12 cellular contexts compared by ENCODE assay signal in the genomic region with DNA sequence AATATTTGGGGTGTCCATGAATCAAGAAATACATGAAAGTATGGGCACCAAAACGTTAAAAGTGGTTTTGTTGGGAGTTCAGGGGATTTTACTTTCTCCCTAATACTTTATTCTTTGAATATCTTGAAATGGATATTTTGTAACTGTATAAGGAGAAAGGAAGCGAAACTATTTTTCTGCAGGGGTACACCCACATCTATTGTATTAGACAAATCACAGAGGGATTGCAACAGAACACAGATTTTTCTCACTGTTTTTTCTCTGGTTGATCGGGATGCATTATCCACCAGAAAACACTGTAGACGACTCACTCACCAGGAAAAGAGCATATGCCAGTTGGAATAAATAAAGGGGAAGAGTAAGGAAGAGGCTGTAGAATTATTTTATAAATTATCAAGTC. TPM values are rescaled to one million over a fixed set of nuclear protein-coding genes. Genes with fewer than 3 reads are reported as not detected.
DNase-seq lines count a peak whose midpoint lies in the region; ATAC-seq, FAIRE-seq and TF ChIP-seq lines count a peak whose summit lies in the region.
"Had no signal": no experiment of that assay in that cellular context is flagged by ENCODE, and none has a peak within 500 bp of the region (broad histone marks: within the 10 kb centered on the region; RNA-seq: fewer than 3 reads in every experiment).

No MANE protein-coding gene starts in this region.

- no peak overlapping the region for H3K14ac ChIP-seq in mesenchymal stem cell (ENCODE audit: low read length in 2 of 2)

- H4K8ac ChIP-seq in mesenchymal stem cell (ENCODE audit: low read length), result no peak overlapping the region

- H3K79me2 ChIP-seq in Karpas-422 (ENCODE audit: low read length) (peaks cover 78% of the 10 kb centered on the region), GM12878 (ENCODE audit: control insufficient read depth, insufficient read depth, low read length) (peaks cover 41% of the 10 kb centered on the region)

- intact Hi-C loops in GM12878 (cut with micrococcal nuclease; ENCODE audit: unreplicated experiment), result loop anchor here (1.0 to 2.0 kb wide), 2 partner anchors 8 to 35 kb away; partner anchors contain the start of genes RC3H2 and ZBTB26

- TF ChIP-seq POLR2A in GM12878 (IDR thresholded peaks at IDR 0.05; ENCODE audit: low read depth, low read length), result no peak

- H3K27me3 Mint-ChIP-seq in activated naive CD4-positive, alpha-beta T cell treated with anti-CD3 and anti-CD28 coated beads, Interleukin-2, amount 10 ng/mL, durations not matched to agents 7 days and 5 days, result no peaks in the 10 kb centered on the region
- H3K27me3 Mint-ChIP-seq in progenitor cell of endocrine pancreas, result no peaks in the 10 kb centered on the region

- CTCF ChIA-PET in activated naive CD4-positive, alpha-beta T cell treated with anti-CD3 and anti-CD28 coated beads, Interleukin-2, amount 10 ng/mL, durations not matched to agents 7 days and 5 days (lab: Charles Lee), result no interaction called here
- CTCF ChIA-PET in GM12878 (lab: Yijun Ruan, JAX), result interaction anchor here (1.3 to 1.4 kb wide), 3 partner anchors 8 to 476 kb away, joined by 3 to 7 read pairs (median 3); partner anchors contain the start of gene ZBTB26

- no peak overlapping the region for H2BK15ac ChIP-seq in mesenchymal stem cell (ENCODE audit: low read depth, poor library complexity, severe bottlenecking)

- no peak for DNase-seq in activated naive CD4-positive, alpha-beta T cell treated with anti-CD3 and anti-CD28 coated beads, Interleukin-2, amount 10 ng/mL, durations not matched to agents 7 days and 5 days
- DNase-seq in activated naive CD4-positive, alpha-beta T cell treated with anti-CD3 and anti-CD28 coated beads, Interleukin-2, amount 50 U/mL, for 16 hours, result no peak
- DNase-seq in Karpas-422 (peak; percentile 55), GM12878 (ENCODE audit: low read depth, low spot score) (no peak), progenitor cell of endocrine pancreas (ENCODE audit: low spot score, unreplicated experiment) (no peak), mesenchymal stem cell (no peak), NCI-H446 treated with DMSO at 0.1 percent for 48 hours (lab: John Stamatoyannopoulos, UW) (no peak)
- DNase-seq: aorta, colonic mucosa, NCI-H446, Peyer's patch had no signal

- SMC1A ChIA-PET in GM12878 (lab: Charles Lee; ENCODE audit: uncharacterized antibody, unreplicated experiment), result interaction anchor here (1.1 to 4.1 kb wide), 7 partner anchors 7 to 51 kb away, joined by 3 to 19 read pairs (median 12); partner anchors contain the start of genes ZBTB26 and ZBTB6

- ATAC-seq in GM12878 (no peak), GM18858 (IDR thresholded peaks at IDR 0.05; ENCODE audit: unreplicated experiment) (no peak)

- FAIRE-seq in GM12878 (lab: Jason Lieb, UNC), result no peak

- no peak for TF ChIP-seq CTCF in GM12878 (IDR thresholded peaks at IDR 0.05 in 2 of 3, conservative IDR thresholded peaks at IDR 0.05 in 1 of 3; ENCODE audit: control insufficient read depth in 2 of 3, extremely low read depth in 1 of 3, insufficient read depth in 1 of 3, low read depth in 3 of 3, low read length in 3 of 3)
- no peak for TF ChIP-seq CTCF in progenitor cell of endocrine pancreas (IDR thresholded peaks at IDR 0.05; ENCODE audit: unreplicated experiment)

- H3K27me3 ChIP-seq in Karpas-422 (ENCODE audit: low read length) (no peaks in the 10 kb centered on the region), GM12878 (replicated peaks in 1 of 2; ENCODE audit: control insufficient read depth in 2 of 2, insufficient read depth in 2 of 2, low read length in 1 of 2) (no peaks in the 10 kb centered on the region), mesenchymal stem cell (ENCODE audit: control insufficient read depth in 1 of 2, insufficient read depth in 1 of 2, low read length in 2 of 2) (no peaks in the 10 kb centered on the region)
- H3K27me3 ChIP-seq: colonic mucosa, Peyer's patch had no signal

- 0 out of 2 replicates have a peak overlapping the region, but pooled peaks have one; percentile 27 for H2AFZ ChIP-seq in Karpas-422 (ENCODE audit: low read length)
- no peak overlapping the region for H2AFZ ChIP-seq in GM12878 (ENCODE audit: control insufficient read depth, low read depth, low read length)
- H2AFZ ChIP-seq in mesenchymal stem cell (ENCODE audit: low read depth, low read length), result no peak overlapping the region

- H3K4ac ChIP-seq in mesenchymal stem cell (ENCODE audit: low read depth in 1 of 2, low read length in 2 of 2), result no peak overlapping the region

- H3K9me3 Mint-ChIP-seq in activated naive CD4-positive, alpha-beta T cell treated with anti-CD3 and anti-CD28 coated beads, Interleukin-2, amount 10 ng/mL, durations not matched to agents 7 days and 5 days, result no peaks in the 10 kb centered on the region
- no peaks in the 10 kb centered on the region for H3K9me3 Mint-ChIP-seq in progenitor cell of endocrine pancreas (ENCODE audit: low read depth)

- H3K9me2 ChIP-seq in Karpas-422 (replicated peaks; ENCODE audit: insufficient read depth, low read length), result no peaks in the 10 kb centered on the region

- H4K91ac ChIP-seq in mesenchymal stem cell (ENCODE audit: low read length), result no peak overlapping the region

- H3K23ac ChIP-seq in mesenchymal stem cell (ENCODE audit: low read length in 2 of 2), result no peak overlapping the region

- peaks cover 18% of the 10 kb centered on the region for H3K36me3 Mint-ChIP-seq in activated naive CD4-positive, alpha-beta T cell treated with anti-CD3 and anti-CD28 coated beads, Interleukin-2, amount 10 ng/mL, durations not matched to agents 7 days and 5 days
- H3K36me3 Mint-ChIP-seq in progenitor cell of endocrine pancreas (ENCODE audit: insufficient read depth), result peaks cover 9% of the 10 kb centered on the region

- peak overlapping the region; percentile 14 for H3K27ac Mint-ChIP-seq in activated naive CD4-positive, alpha-beta T cell treated with anti-CD3 and anti-CD28 coated beads, Interleukin-2, amount 10 ng/mL, durations not matched to agents 7 days and 5 days
- peak overlapping the region; percentile 60 for H3K27ac Mint-ChIP-seq in progenitor cell of endocrine pancreas

- TF ChIP-seq EP300 in GM12878 (IDR thresholded peaks at IDR 0.05; ENCODE audit: borderline replicate concordance in 1 of 2, control insufficient read depth in 1 of 2, low read depth in 2 of 2, low read length in 2 of 2), result no peak

- 74% methylated on average over 4 of the region's 4 CpGs for WGBS in GM12878 (ENCODE audit: insufficient coverage, insufficient replicate concordance, low lambda C conversion rate, missing lambda C conversion rate)
- 97% methylated on average over 2 of the region's 4 CpGs for WGBS in mesenchymal stem cell

- peak overlapping the region; percentile 88 for H3K27ac ChIP-seq in Karpas-422 (ENCODE audit: low read length)
- no peak overlapping the region for H3K27ac ChIP-seq in GM12878 (ENCODE audit: control insufficient read depth, insufficient read depth)
- H3K27ac ChIP-seq in mesenchymal stem cell (ENCODE audit: low read length, poor library complexity, severe bottlenecking), result no peak overlapping the region

- H3K18ac ChIP-seq in mesenchymal stem cell (ENCODE audit: low read depth in 1 of 2, low read length in 2 of 2), result no peak overlapping the region

- H2BK120ac ChIP-seq in mesenchymal stem cell (ENCODE audit: low read depth, low read length), result no peak overlapping the region

- H3K9ac ChIP-seq in Karpas-422 (ENCODE audit: low read length) (peak overlapping the region; percentile 81), GM12878 (ENCODE audit: control insufficient read depth, insufficient read depth, low read length) (no peak overlapping the region), mesenchymal stem cell (ENCODE audit: low read length) (no peak overlapping the region)

- no peak overlapping the region for H2BK5ac ChIP-seq in mesenchymal stem cell (ENCODE audit: low read depth, low read length, poor library complexity, severe bottlenecking)

- H3K4me1 ChIP-seq in Karpas-422 (ENCODE audit: low read length), result peaks cover 44% of the 10 kb centered on the region
- peaks cover 9% of the 10 kb centered on the region; the same call in 1 of the 2 replicates for H3K4me1 ChIP-seq in GM12878 (ENCODE audit: control insufficient read depth, insufficient read depth, low read length)
- H3K4me1 ChIP-seq in mesenchymal stem cell (ENCODE audit: control insufficient read depth, insufficient read depth, low read depth, low read length), result peaks cover 5% of the 10 kb centered on the region
- H3K4me1 ChIP-seq: colonic mucosa had no signal

- H3K36me3 ChIP-seq in Karpas-422 (ENCODE audit: insufficient read depth, low read length), result peaks cover 16% of the 10 kb centered on the region
- H3K36me3 ChIP-seq in GM12878 (ENCODE audit: control insufficient read depth in 2 of 2, insufficient read depth in 2 of 2, low read length in 1 of 2), result peaks cover 0 to 19% of the 10 kb centered on the region in 2 experiments; a peak in 1 of 4 replicates
- peaks cover 11 to 29% of the 10 kb centered on the region in 2 experiments for H3K36me3 ChIP-seq in mesenchymal stem cell (ENCODE audit: control insufficient read depth in 1 of 2, insufficient read depth in 2 of 2, low read depth in 1 of 2, low read length in 2 of 2)

- peaks cover 13% of the 10 kb centered on the region for H3K79me1 ChIP-seq in mesenchymal stem cell (replicated peaks; ENCODE audit: low read length, poor library complexity, severe bottlenecking)

- POLR2A ChIA-PET in GM12878 (lab: Charles Lee), result interaction anchor here (1.0 to 4.2 kb wide), 6 partner anchors 8 to 41 kb away, joined by 3 to 53 read pairs (median 18); partner anchors contain the start of genes RC3H2, ZBTB26 and ZBTB6

- no peaks in the 10 kb centered on the region for H3K9me3 ChIP-seq in Karpas-422 (ENCODE audit: low read length)
- no peaks in the 10 kb centered on the region for H3K9me3 ChIP-seq in GM12878 (replicated peaks; ENCODE audit: control insufficient read depth, insufficient read depth, low read length)
- H3K9me3 ChIP-seq in mesenchymal stem cell (ENCODE audit: control insufficient read depth, low read length), result no peaks in the 10 kb centered on the region
- H3K9me3 ChIP-seq: colonic mucosa, Peyer's patch had no signal

- peaks cover 8% of the 10 kb centered on the region for H4K20me1 ChIP-seq in Karpas-422 (ENCODE audit: insufficient read depth, low read depth, low read length)
- H4K20me1 ChIP-seq in GM12878 (ENCODE audit: control insufficient read depth, insufficient read depth), result no peaks in the 10 kb centered on the region

- RAD21 ChIA-PET in GM12878 (lab: Charles Lee; ENCODE audit: unreplicated experiment), result interaction anchor here (1.7 to 4.3 kb wide), 4 partner anchors 9 to 51 kb away, joined by 6 to 34 read pairs (median 15); partner anchors contain the start of genes RC3H2, ZBTB26 and ZBTB6

- H3K4me2 ChIP-seq in Karpas-422 (ENCODE audit: low read depth, low read length, poor library complexity, severe bottlenecking) (peak overlapping the region; percentile 89), GM12878 (ENCODE audit: control insufficient read depth, insufficient read depth) (0 out of 2 replicates have a peak overlapping the region, but pooled peaks have one; percentile 99), mesenchymal stem cell (ENCODE audit: low read length, poor library complexity, severe bottlenecking) (no peak overlapping the region)

- BruUV-seq in GM12878 (replicated peaks; lab: Mats Ljungman, UMichigan), result no TSS peak

- H3K4me3 Mint-ChIP-seq in activated naive CD4-positive, alpha-beta T cell treated with anti-CD3 and anti-CD28 coated beads, Interleukin-2, amount 10 ng/mL, durations not matched to agents 7 days and 5 days, result no peak overlapping the region
- no peak overlapping the region for H3K4me3 Mint-ChIP-seq in progenitor cell of endocrine pancreas (ENCODE audit: low read depth)

- in situ Hi-C loops in GM12878 (cut with MboI), result no loop called here

- peaks cover 32% of the 10 kb centered on the region for H3K4me1 Mint-ChIP-seq in activated naive CD4-positive, alpha-beta T cell treated with anti-CD3 and anti-CD28 coated beads, Interleukin-2, amount 10 ng/mL, durations not matched to agents 7 days and 5 days
- H3K4me1 Mint-ChIP-seq in progenitor cell of endocrine pancreas (ENCODE audit: low read depth), result peaks cover 19% of the 10 kb centered on the region

- no peak for TF ChIP-seq RAD21 in GM12878 (IDR thresholded peaks at IDR 0.05; ENCODE audit: insufficient read depth, low read depth, low read length)

- peak overlapping the region; percentile 79 for H3K4me3 ChIP-seq in Karpas-422 (ENCODE audit: low read length)
- H3K4me3 ChIP-seq in GM12878, result no peak overlapping the region
- no peak overlapping the region for H3K4me3 ChIP-seq in mesenchymal stem cell (ENCODE audit: insufficient read depth in 1 of 2, low read depth in 1 of 2, low read length in 2 of 2)
- H3K4me3 ChIP-seq: colonic mucosa had no signal

- no peak overlapping the region for H2BK12ac ChIP-seq in mesenchymal stem cell (ENCODE audit: low read length in 2 of 2)

- no peak overlapping the region for H2AK5ac ChIP-seq in mesenchymal stem cell (ENCODE audit: low read length, severe bottlenecking)

RNA-seq across cellular contexts. Expression of gene RABGAP1, which starts 1.2 kb away (rescaled TPM):
- 46.0 and 85.1 TPM in 2 replicates for total RNA-seq in Karpas-422 (2014; rRNA removed; shearing (Covaris generic); ENCODE audit: low replicate concordance)
- total RNA-seq in GM12878 (2013; cell fraction: nucleolus; rRNA removed), result 201 and 223 TPM in 2 replicates
- total RNA-seq in GM12878 (2014; rRNA removed), result 10.1 and 12.5 TPM in 2 replicates
- 23.2 and 23.7 TPM in 2 replicates for total RNA-seq in GM12878 (2014; rRNA removed; fragmentation: Illumina TruSeq; extraction: Trizol)
- total RNA-seq in GM12878 (2021), result 24.5 and 26.6 TPM in 2 replicates
- polyA plus RNA-seq in GM12878 (2011; ENCODE audit: low read depth), result 8.8 TPM
- 31.6 and 39.6 TPM in 2 replicates for polyA plus RNA-seq in GM12878 (2011; rRNA removed)
- polyA plus RNA-seq in GM12878 (2011; cell fraction: cytosol; rRNA removed), result 15.4 and 20.5 TPM in 2 replicates
- 38.8 and 39.0 TPM in 2 replicates for polyA plus RNA-seq in GM12878 (2011; cell fraction: nucleus; rRNA removed)
- polyA plus RNA-seq in GM12878 (2012), result 10.4 and 13.0 TPM in 2 replicates
- polyA plus RNA-seq in GM12878 (2014; fragmentation: Illumina TruSeq; extraction: Trizol), result 18.6 and 22.9 TPM in 2 replicates
- polyA plus RNA-seq in GM12878 (2014; fragmentation: Nextera tagmentation; extraction: Ambion mirVana), result 1 to 10 TPM; 2.6 to 2.9 TPM
- polyA plus RNA-seq in GM12878 (2014; rRNA removed), result 11.7 and 15.0 TPM in 2 replicates
- polyA plus RNA-seq in GM12878 (2016; fragmentation: Nextera tagmentation; extraction: Ambion mirVana), result 1 to 10 TPM; 9.4 to 9.5 TPM
- polyA minus RNA-seq in GM12878 (2011; rRNA and poly(A)+ RNA removed), result 58.5 and 61.5 TPM in 2 replicates
- polyA minus RNA-seq in GM12878 (2011; cell fraction: cytosol; rRNA and poly(A)+ RNA removed), result 11.0 and 15.6 TPM in 2 replicates
- polyA minus RNA-seq in GM12878 (2011; cell fraction: nucleus; rRNA and poly(A)+ RNA removed), result 67.9 and 92.5 TPM in 2 replicates
- total RNA-seq in progenitor cell of endocrine pancreas, result 78.9 and 93.6 TPM in 2 replicates
- polyA plus RNA-seq in mesenchymal stem cell (2013, experiment 1 of 2), result 24.0 TPM
- polyA plus RNA-seq in mesenchymal stem cell (2013, experiment 2 of 2), result 23.7 TPM

RNA-seq across cellular contexts. Expression of gene ZBTB26, which starts 8.3 kb away (rescaled TPM):
- 7.6 and 21.8 TPM in 2 replicates for total RNA-seq in Karpas-422 (2014; rRNA removed; shearing (Covaris generic); ENCODE audit: low replicate concordance)
- 23.8 and 26.5 TPM in 2 replicates for total RNA-seq in GM12878 (2013; cell fraction: nucleolus; rRNA removed)
- 5.3 and 6.9 TPM in 2 replicates for total RNA-seq in GM12878 (2014; rRNA removed)
- total RNA-seq in GM12878 (2014; rRNA removed; fragmentation: Illumina TruSeq; extraction: Trizol), result 3.5 and 4.1 TPM in 2 replicates
- 6.9 and 8.1 TPM in 2 replicates for total RNA-seq in GM12878 (2021)
- polyA plus RNA-seq in GM12878 (2011; ENCODE audit: low read depth), result 3.2 TPM
- polyA plus RNA-seq in GM12878 (2011; rRNA removed), result 19.5 and 26.3 TPM in 2 replicates
- polyA plus RNA-seq in GM12878 (2011; cell fraction: cytosol; rRNA removed), result 7.8 and 9.9 TPM in 2 replicates
- polyA plus RNA-seq in GM12878 (2011; cell fraction: nucleus; rRNA removed), result 20.8 and 28.9 TPM in 2 replicates
- polyA plus RNA-seq in GM12878 (2012), result 4.6 and 6.7 TPM in 2 replicates
- polyA plus RNA-seq in GM12878 (2014; fragmentation: Illumina TruSeq; extraction: Trizol), result 10.0 and 10.9 TPM in 2 replicates
- 1 to 10 TPM; 1.8 to 2.4 TPM for polyA plus RNA-seq in GM12878 (2014; fragmentation: Nextera tagmentation; extraction: Ambion mirVana)
- polyA plus RNA-seq in GM12878 (2014; rRNA removed), result 4.9 and 7.0 TPM in 2 replicates
- polyA plus RNA-seq in GM12878 (2016; fragmentation: Nextera tagmentation; extraction: Ambion mirVana), result 1 to 10 TPM; 2.8 to 3.6 TPM
- polyA minus RNA-seq in GM12878 (2011; rRNA and poly(A)+ RNA removed), result 7.1 and 11.6 TPM in 2 replicates
- polyA minus RNA-seq in GM12878 (2011; cell fraction: cytosol; rRNA and poly(A)+ RNA removed), result 2.9 and 4.6 TPM in 2 replicates
- 4.5 and 5.2 TPM in 2 replicates for polyA minus RNA-seq in GM12878 (2011; cell fraction: nucleus; rRNA and poly(A)+ RNA removed)
- 14.1 and 15.4 TPM in 2 replicates for total RNA-seq in progenitor cell of endocrine pancreas
- 2.3 TPM for polyA plus RNA-seq in mesenchymal stem cell (2013, experiment 1 of 2)
- polyA plus RNA-seq in mesenchymal stem cell (2013, experiment 2 of 2), result 2.3 TPM

RNA-seq across cellular contexts. Expression of gene ZBTB6, which starts 26.5 kb away (rescaled TPM):
- total RNA-seq in Karpas-422 (2014; rRNA removed; shearing (Covaris generic); ENCODE audit: low replicate concordance), result 10.8 and 26.5 TPM in 2 replicates
- total RNA-seq in GM12878 (2013; cell fraction: nucleolus; rRNA removed), result 16.5 and 17.2 TPM in 2 replicates
- total RNA-seq in GM12878 (2014; rRNA removed) (9.5 and 11.2 TPM in 2 replicates), GM12878 (2014; rRNA removed; fragmentation: Illumina TruSeq; extraction: Trizol) (9.9 and 10.4 TPM in 2 replicates), GM12878 (2021) (7.3 and 7.9 TPM in 2 replicates), progenitor cell of endocrine pancreas (8.3 and 9.0 TPM in 2 replicates)
- polyA plus RNA-seq in GM12878 (2011; ENCODE audit: low read depth), result 1.7 TPM
- polyA plus RNA-seq in GM12878 (2011; rRNA removed) (11.5 and 16.8 TPM in 2 replicates), GM12878 (2014; fragmentation: Illumina TruSeq; extraction: Trizol) (9.5 and 13.3 TPM in 2 replicates), GM12878 (2014; fragmentation: Nextera tagmentation; extraction: Ambion mirVana) (1 to 10 TPM; 1.7 to 3.0 TPM), GM12878 (2014; rRNA removed) (4.0 and 5.1 TPM in 2 replicates), GM12878 (2016; fragmentation: Nextera tagmentation; extraction: Ambion mirVana) (1 to 10 TPM; 6.4 to 6.8 TPM)
- 3.4 and 3.8 TPM in 2 replicates for polyA plus RNA-seq in GM12878 (2011; cell fraction: cytosol; rRNA removed)
- 3.4 and 3.7 TPM in 2 replicates for polyA plus RNA-seq in GM12878 (2011; cell fraction: nucleus; rRNA removed)
- polyA plus RNA-seq in GM12878 (2012), result 3.2 and 5.1 TPM in 2 replicates
- polyA minus RNA-seq in GM12878 (2011; rRNA and poly(A)+ RNA removed), result 9.7 and 13.4 TPM in 2 replicates
- polyA minus RNA-seq in GM12878 (2011; cell fraction: cytosol; rRNA and poly(A)+ RNA removed), result 2.9 and 4.5 TPM in 2 replicates
- polyA minus RNA-seq in GM12878 (2011; cell fraction: nucleus; rRNA and poly(A)+ RNA removed), result 8.8 and 10.6 TPM in 2 replicates
- polyA plus RNA-seq in mesenchymal stem cell (2013, experiment 1 of 2), result 4.8 TPM
- polyA plus RNA-seq in mesenchymal stem cell (2013, experiment 2 of 2), result 5.3 TPM

RNA-seq across cellular contexts. Expression of gene RC3H2, which starts 34.5 kb away (rescaled TPM):
- total RNA-seq in Karpas-422 (2014; rRNA removed; shearing (Covaris generic); ENCODE audit: low replicate concordance), result 58.5 and 93.8 TPM in 2 replicates
- total RNA-seq in GM12878 (2013; cell fraction: nucleolus; rRNA removed), result 79.3 and 87.8 TPM in 2 replicates
- total RNA-seq in GM12878 (2014; rRNA removed) (16.9 and 17.4 TPM in 2 replicates), GM12878 (2014; rRNA removed; fragmentation: Illumina TruSeq; extraction: Trizol) (23.2 and 24.0 TPM in 2 replicates), GM12878 (2021) (21.9 and 25.5 TPM in 2 replicates), progenitor cell of endocrine pancreas (61.3 and 68.8 TPM in 2 replicates)
- 10.8 TPM for polyA plus RNA-seq in GM12878 (2011; ENCODE audit: low read depth)
- polyA plus RNA-seq in GM12878 (2011; rRNA removed) (23.0 and 27.9 TPM in 2 replicates), GM12878 (2014; fragmentation: Illumina TruSeq; extraction: Trizol) (14.6 and 14.8 TPM in 2 replicates), GM12878 (2014; fragmentation: Nextera tagmentation; extraction: Ambion mirVana) (1 to 10 TPM; 7.2 to 9.1 TPM), GM12878 (2014; rRNA removed) (12.3 and 17.7 TPM in 2 replicates), GM12878 (2016; fragmentation: Nextera tagmentation; extraction: Ambion mirVana) (10 to 100 TPM; 14.3 to 19.9 TPM)
- polyA plus RNA-seq in GM12878 (2011; cell fraction: cytosol; rRNA removed), result 11.4 and 12.4 TPM in 2 replicates
- 21.1 and 27.8 TPM in 2 replicates for polyA plus RNA-seq in GM12878 (2011; cell fraction: nucleus; rRNA removed)
- 11.9 and 13.0 TPM in 2 replicates for polyA plus RNA-seq in GM12878 (2012)
- 45.6 and 65.7 TPM in 2 replicates for polyA minus RNA-seq in GM12878 (2011; rRNA and poly(A)+ RNA removed)
- polyA minus RNA-seq in GM12878 (2011; cell fraction: cytosol; rRNA and poly(A)+ RNA removed), result 16.0 and 18.2 TPM in 2 replicates
- 22.4 and 34.7 TPM in 2 replicates for polyA minus RNA-seq in GM12878 (2011; cell fraction: nucleus; rRNA and poly(A)+ RNA removed)
- polyA plus RNA-seq in mesenchymal stem cell (2013, experiment 1 of 2), result 37.5 TPM
- polyA plus RNA-seq in mesenchymal stem cell (2013, experiment 2 of 2), result 37.0 TPM
